In genomic region chr9:130857864-130858730, GRCh38 we compare ENCODE assay signal across 9 cellular contexts. TPM values are rescaled to one million over a fixed set of nuclear protein-coding genes. Genes with fewer than 3 reads are reported as not detected.
DNase-seq lines count a peak whose midpoint lies in the region; ATAC-seq and TF ChIP-seq lines count a peak whose summit lies in the region.
"Had no signal": no experiment of that assay in that cellular context is flagged by ENCODE, and none has a peak within 500 bp of the region (broad histone marks: within the 10 kb centered on the region; RNA-seq: fewer than 3 reads in every experiment).

No MANE protein-coding gene starts in this region.

- peaks cover 84 to 100% (median 98%) of the 10 kb centered on the region in 11 experiments for H3K36me3 ChIP-seq in BLaER1 treated with 17β-estradiol and CSF1 and Interleukin-3, amounts not matched to agents 10 nM and 100 nM

- intact Hi-C loops in posterior vena cava (cut with DNase I): loop anchor here in 1 of 2 donors (5.0 kb wide), 1 partner anchor 76 kb away; no protein-coding TSS in a partner anchor

- peak overlapping the region in 5 of 11 experiments; percentile 7 to 45 (median 20); a peak in 5 of 22 replicates for H3K9ac ChIP-seq in BLaER1 treated with 17β-estradiol and CSF1 and Interleukin-3, amounts not matched to agents 10 nM and 100 nM

- H3K27ac ChIP-seq in BLaER1 treated with 17β-estradiol and CSF1 and Interleukin-3, amounts not matched to agents 10 nM and 100 nM: peak overlapping the region in 2 of 11 experiments; percentile 21 to 53; a peak in 3 of 22 replicates

- no peak for TF ChIP-seq CTCF in fibroblast of pulmonary artery (IDR thresholded peaks at IDR 0.05; ENCODE audit: low read length, missing control alignments)

- no peak overlapping the region for H3K4me3 ChIP-seq in BLaER1 treated with 17β-estradiol and CSF1 and Interleukin-3, amounts not matched to agents 10 nM and 100 nM
- no peak overlapping the region for H3K4me3 ChIP-seq in fibroblast of pulmonary artery (replicated peaks; ENCODE audit: low read depth, low read length)

- H3K4me1 ChIP-seq in BLaER1 treated with 17β-estradiol and CSF1 and Interleukin-3, amounts not matched to agents 10 nM and 100 nM: peaks cover 0 to 27% (median 18%) of the 10 kb centered on the region in 10 experiments; a peak in 15 of 20 replicates

- no peaks in the 10 kb centered on the region for H3K27me3 ChIP-seq in BLaER1 treated with 17β-estradiol and CSF1 and Interleukin-3, amounts not matched to agents 10 nM and 100 nM

- H3K4me2 ChIP-seq in BLaER1 treated with 17β-estradiol and CSF1 and Interleukin-3, amounts not matched to agents 10 nM and 100 nM: peak overlapping the region in 8 of 11 experiments; percentile 9 to 59 (median 34); a peak in 16 of 22 replicates

- peaks cover 65 to 100% (median 86%) of the 10 kb centered on the region in 11 experiments; a peak in 21 of 22 replicates for H4K20me1 ChIP-seq in BLaER1 treated with 17β-estradiol and CSF1 and Interleukin-3, amounts not matched to agents 10 nM and 100 nM

- DNase-seq in fibroblast of pulmonary artery (ENCODE audit: low read depth) (peak; percentile 91), posterior vena cava (ENCODE audit: low spot score) (peak; percentile 90), GM19240 (ENCODE audit: insufficient read length, low spot score) (no peak)
- no peak for DNase-seq in stimulated activated CD4-positive, alpha-beta T cell treated with anti-CD3 and anti-CD28 coated beads, Interleukin-4, amount 100 ng/mL, for 4 hours
- no peak for DNase-seq in stimulated activated CD4-positive, alpha-beta T cell treated with anti-CD3 and anti-CD28 coated beads, Interleukin-2, amount 100 ng/mL, for 24 hours
- DNase-seq: Calu3 had no signal

- H3K9me3 ChIP-seq in BLaER1 treated with 17β-estradiol and CSF1 and Interleukin-3, amounts not matched to agents 10 nM and 100 nM (replicated peaks in 1 of 11): no peaks in the 10 kb centered on the region

- ATAC-seq in SK-N-SH treated with all-trans-retinoic acid at 6 μM for 48 hours: peak; percentile 48
- ATAC-seq in GM21825 (IDR thresholded peaks at IDR 0.05; ENCODE audit: unreplicated experiment): no peak

TF ChIP-seq in SK-N-SH treated with all-trans-retinoic acid at 6 μM for 48 hours, 23 proteins besides CTCF, POLR2A, EP300 and RAD21:
- no peak for TF ChIP-seq OSR1 (CRISPR knock-in tag; IDR thresholded peaks at IDR 0.05)
- TF ChIP-seq SNAI2 (CRISPR knock-in tag; IDR thresholded peaks at IDR 0.05): no peak
- no peak for TF ChIP-seq CSDC2 (CRISPR knock-in tag; IDR thresholded peaks at IDR 0.05)
- no peak for TF ChIP-seq ZNF565 (CRISPR knock-in tag; conservative IDR thresholded peaks at IDR 0.05; ENCODE audit: low read depth)
- TF ChIP-seq ESRRG (CRISPR knock-in tag; IDR thresholded peaks at IDR 0.05): no peak

RNA-seq across cellular contexts. Expression of gene ABL1, which starts 23.0 kb away (rescaled TPM):
- total RNA-seq in posterior vena cava: 10 to 100 TPM; 80.5 to 85.0 TPM

RNA-seq across cellular contexts. Expression of gene QRFP, which starts 38.5 kb away (rescaled TPM):
- total RNA-seq in posterior vena cava: not detected
- total RNA-seq: Calu3 had no signal

Comparison
In these comparisons a context has a peak if more than half of its experiments do, and no peak if none do; other contexts are left out.
1. DNase-seq: peak in fibroblast of pulmonary artery (single experiment) and posterior vena cava (single experiment); none in stimulated activated CD4-positive, alpha-beta T cell treated with anti-CD3 and anti-CD28 coated beads, Interleukin-4, amount 100 ng/mL, for 4 hours (0 of 2), stimulated activated CD4-positive, alpha-beta T cell treated with anti-CD3 and anti-CD28 coated beads, Interleukin-2, amount 100 ng/mL, for 24 hours (0 of 2) and GM19240 (single experiment).